ENCODE assay signal across 20 cellular contexts in the genomic region with DNA sequence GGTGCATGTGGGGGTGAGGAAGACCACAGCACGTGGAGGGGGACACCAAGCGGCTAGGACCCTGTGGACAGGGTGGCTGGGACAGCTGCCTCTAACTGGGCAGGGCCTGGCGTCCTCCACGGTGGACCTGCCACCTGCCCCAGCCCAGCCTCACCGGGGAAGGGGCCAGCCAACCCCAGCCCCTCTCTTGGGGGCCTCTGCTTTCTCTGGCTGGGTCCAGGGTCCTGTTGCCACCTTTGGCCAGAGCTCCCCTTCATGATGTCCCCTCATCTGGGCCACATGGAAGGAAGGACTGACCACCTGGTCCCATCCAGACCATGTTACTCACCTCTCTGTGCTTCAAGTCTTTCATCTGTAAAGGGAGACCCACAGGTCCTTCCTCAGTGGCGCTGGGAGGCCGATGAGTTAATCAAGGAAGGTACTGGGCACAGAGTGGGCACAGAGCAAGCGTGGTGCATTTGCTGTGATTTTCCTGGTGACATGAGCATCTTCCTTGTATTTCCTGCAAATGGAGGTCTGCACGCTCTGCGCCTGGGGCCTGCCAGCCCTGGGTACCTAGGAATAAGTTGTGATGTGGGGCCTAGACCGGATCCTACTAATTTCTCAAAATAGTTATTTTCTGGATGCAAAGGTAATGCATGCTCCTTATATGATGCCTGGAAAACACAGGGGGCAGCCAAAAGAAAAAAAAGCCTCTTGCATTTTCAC.
A peak's percentile ranks its signal among the peaks of the same experiment; 100 is the strongest.
DNase-seq lines count a peak whose midpoint lies in the region; ATAC-seq, FAIRE-seq and TF ChIP-seq lines count a peak whose summit lies in the region.
"Had no signal": no experiment of that assay in that cellular context is flagged by ENCODE, and none has a peak within 500 bp of the region (broad histone marks: within the 10 kb centered on the region; RNA-seq: fewer than 3 reads in every experiment).

No MANE protein-coding gene starts in this region.

- DNase-seq in Right ventricle myocardium superior = peak; percentile 8
- no peak for DNase-seq in left ventricle myocardium inferior
- peak; percentile 16 for DNase-seq in ecto neural progenitor cell (ENCODE audit: low spot score)
- peak; percentile 77 for DNase-seq in osteocyte (ENCODE audit: extremely low spot score, unreplicated experiment)
- DNase-seq in T1000 (lab: John Stamatoyannopoulos, UW) = no peak
- DNase-seq in GM19239 (ENCODE audit: insufficient read length, low spot score) = no peak
- no peak for DNase-seq in stimulated activated CD4-positive, alpha-beta T cell treated with anti-CD3 and anti-CD28 coated beads, Interleukin-1b, Interleukin-23, amount 100 ng/mL, for 48 hours
- DNase-seq: Calu3, DMS153, DND-41, NCI-H1092, NCI-H1417 treated with DMSO at 0.1 percent for 48 hours, NCI-H1694 treated with DMSO at 0.1 percent for 48 hours, NCI-H2081, NCI-H2227 treated with DMSO at 0.1 percent for 48 hours, NCI-H526 treated with DMSO at 0.1 percent for 48 hours, RPMI8226, SHP77 treated with DMSO at 0.1 percent for 48 hours had no signal

- ATAC-seq in Right ventricle myocardium superior (ENCODE audit: poor library complexity) = no peak
- ATAC-seq: HCT116 had no signal

- H3K4me1 ChIP-seq in left ventricle myocardium inferior = no peaks in the 10 kb centered on the region

- H3K4me3 Mint-ChIP-seq in osteocyte (ENCODE audit: unreplicated experiment) = no peak overlapping the region

- H3K36me3 ChIP-seq in left ventricle myocardium inferior = no peaks in the 10 kb centered on the region

- no peak overlapping the region for H3K27ac Mint-ChIP-seq in osteocyte (ENCODE audit: unreplicated experiment)

- intact Hi-C loops in Right ventricle myocardium superior (cut with DNase I) = no loop called here
- intact Hi-C loops in left ventricle myocardium inferior (cut with micrococcal nuclease) = no loop called here

- no peaks in the 10 kb centered on the region for H3K27me3 Mint-ChIP-seq in osteocyte (ENCODE audit: unreplicated experiment)

- FAIRE-seq in GM19239 (lab: Jason Lieb, UNC) = no peak
- FAIRE-seq: GM12892 had no signal

- peaks cover 14% of the 10 kb centered on the region for H3K9me3 Mint-ChIP-seq in osteocyte (ENCODE audit: unreplicated experiment)

- H3K4me3 ChIP-seq in left ventricle myocardium inferior = no peak overlapping the region

- no peaks in the 10 kb centered on the region for H3K4me1 Mint-ChIP-seq in osteocyte (ENCODE audit: unreplicated experiment)

- no peaks in the 10 kb centered on the region for H3K9me3 ChIP-seq in left ventricle myocardium inferior (replicated peaks)

- H3K27me3 ChIP-seq in left ventricle myocardium inferior (ENCODE audit: low read depth) = peaks cover 30% of the 10 kb centered on the region

- TF ChIP-seq CTCF in left ventricle myocardium inferior (IDR thresholded peaks at IDR 0.05; ENCODE audit: borderline replicate concordance) (no peak), osteocyte (IDR thresholded peaks at IDR 0.05) (no peak)

- no peak overlapping the region for H3K27ac ChIP-seq in left ventricle myocardium inferior (replicated peaks)

- H3K36me3 Mint-ChIP-seq in osteocyte (ENCODE audit: unreplicated experiment) = no peaks in the 10 kb centered on the region

Comparison
In these comparisons a context has a peak if more than half of its experiments do, and no peak if none do; other contexts are left out.
1. DNase-seq: peak in Right ventricle myocardium superior (single experiment), ecto neural progenitor cell (single experiment) and osteocyte (single experiment); none in left ventricle myocardium inferior (single experiment), T1000 (single experiment), GM19239 (single experiment) and stimulated activated CD4-positive, alpha-beta T cell treated with anti-CD3 and anti-CD28 coated beads, Interleukin-1b, Interleukin-23, amount 100 ng/mL, for 48 hours (single experiment).